Comparison of ENCODE assay signal across 1 cellular context in genomic region chr17:75776399-75777242, GRCh38.
TF ChIP-seq lines count a peak whose summit lies in the region.

No MANE protein-coding gene starts in this region.

TF ChIP-seq in IMR-90, 13 proteins besides CTCF, POLR2A, EP300 and RAD21:
- TF ChIP-seq FOS (IDR thresholded peaks at IDR 0.05; ENCODE audit: low read depth, low read length): no peak
- no peak for TF ChIP-seq CEBPB (IDR thresholded peaks at IDR 0.05; ENCODE audit: low read depth, low read length)
- no peak for TF ChIP-seq MAZ (IDR thresholded peaks at IDR 0.05; ENCODE audit: borderline replicate concordance, low read depth, low read length)
- no peak for TF ChIP-seq USF2 (IDR thresholded peaks at IDR 0.05; ENCODE audit: low read depth, low read length)
- TF ChIP-seq RFX5 (IDR thresholded peaks at IDR 0.05; ENCODE audit: low read depth, low read length): no peak
- TF ChIP-seq SMC3 (IDR thresholded peaks at IDR 0.05; ENCODE audit: low read depth, low read length): no peak
- no peak for TF ChIP-seq ELK1 (IDR thresholded peaks at IDR 0.05; ENCODE audit: borderline replicate concordance, low read depth, low read length)
- TF ChIP-seq RCOR1 (IDR thresholded peaks at IDR 0.05; ENCODE audit: insufficient replicate concordance, low read length): no peak
- TF ChIP-seq NFE2L2 (IDR thresholded peaks at IDR 0.05; ENCODE audit: low read depth, low read length): no peak
- no peak for TF ChIP-seq MAFK (IDR thresholded peaks at IDR 0.05; ENCODE audit: low read depth, low read length)
- no peak for TF ChIP-seq MXI1 (IDR thresholded peaks at IDR 0.05; ENCODE audit: borderline replicate concordance, low read depth, low read length)
- no peak for TF ChIP-seq BHLHE40 (IDR thresholded peaks at IDR 0.05; ENCODE audit: low read depth, low read length)
